ENCODE assay signal across 8 cellular contexts in genomic region chr3:128051837-128052766, GRCh38. TPM values are rescaled to one million over a fixed set of nuclear protein-coding genes. Genes with fewer than 3 reads are reported as not detected.
DNase-seq lines count a peak whose midpoint lies in the region; ATAC-seq and TF ChIP-seq lines count a peak whose summit lies in the region.

TSS of gene SEC61A1 (plus strand) at chr3:128052437. CDS start at chr3:128052553, 116 bp downstream.

- ATAC-seq in GM19023 (IDR thresholded peaks at IDR 0.05; ENCODE audit: unreplicated experiment) (peak; percentile 92), HG03280 (IDR thresholded peaks at IDR 0.05; ENCODE audit: unreplicated experiment) (peak; percentile 94), activated B cell treated with CpG ODN at 0.5 μM for 24 hours (ENCODE audit: low read depth) (peak; percentile 95)

- intact Hi-C loops in activated B cell treated with CpG ODN at 0.5 μM for 24 hours (cut with micrococcal nuclease), result loop anchor here (1.0 to 10.0 kb wide), 17 partner anchors 23 to 1577 kb away; partner anchors contain the start of genes ABTB1, CHCHD6, EEFSEC and HMCES
- intact Hi-C loops in spleen (cut with DNase I; ENCODE audit: low total_unique reads), result no loop called here

- peaks cover 41% of the 10 kb centered on the region for H3K36me3 Mint-ChIP-seq in activated B cell treated with CpG ODN at 0.5 μM for 24 hours (ENCODE audit: low read depth)

- peak within 1 kb of the TSS; percentile 87 to 98 (median 95) for H3K27ac ChIP-seq in spleen

- H3K27me3 Mint-ChIP-seq in activated B cell treated with CpG ODN at 0.5 μM for 24 hours, result no peaks in the 10 kb centered on the region

- no peaks in the 10 kb centered on the region for H3K9me3 ChIP-seq in spleen

- POLR2A ChIA-PET in activated B cell treated with CpG ODN at 0.5 μM for 24 hours (lab: Charles Lee), result interaction anchor here (0.6 to 3.3 kb wide), 6 partner anchors 68 to 1820 kb away, joined by 3 to 17 read pairs (median 4); partner anchors contain the start of genes EEFSEC, MCM2 and RUVBL1

- H3K36me3 ChIP-seq in spleen, result peaks cover 3 to 38% (median 18%) of the 10 kb centered on the region in 6 donors

- peak within 1 kb of the TSS; percentile 86 to 90 for H3K4me3 ChIP-seq in cardiac fibroblast (replicated peaks in 1 of 2; ENCODE audit: low read depth in 2 of 2, low read length in 2 of 2)
- H3K4me3 ChIP-seq in spleen, result peak within 1 kb of the TSS; percentile 79 to 98 (median 92)

- H3K27me3 ChIP-seq in spleen (replicated peaks in 1 of 7), result no peaks in the 10 kb centered on the region

- H3K27ac Mint-ChIP-seq in activated B cell treated with CpG ODN at 0.5 μM for 24 hours, result peak within 1 kb of the TSS; percentile 95

- peak within 1 kb of the TSS; percentile 96 for H3K4me3 Mint-ChIP-seq in activated B cell treated with CpG ODN at 0.5 μM for 24 hours

- H3K4me1 ChIP-seq in spleen, result peaks cover 21 to 54% (median 42%) of the 10 kb centered on the region in 6 donors

- 0 to 1% (median 0%) methylated on average over 69 to 111 of the region's 111 CpGs for WGBS in spleen, 5 donors

- CTCF ChIA-PET in activated B cell treated with CpG ODN at 0.5 μM for 24 hours (lab: Charles Lee), result interaction anchor here (0.5 kb wide), 1 partner anchor 762 kb away, joined by 3 read pairs; no protein-coding TSS in a partner anchor

- DNase-seq in AG08396 (ENCODE audit: low spot score) (peak; percentile 99), NCI-H345 (lab: John Stamatoyannopoulos, UW) (peak; percentile 92), activated B cell treated with CpG ODN at 0.5 μM for 24 hours (peak; percentile 97), cardiac fibroblast (ENCODE audit: low read depth in 2 of 2) (peak; percentile 94 to 96), inferior parietal cortex (ENCODE audit: extremely low spot score) (peak; percentile 90), spleen (peak; percentile 99)

- TF ChIP-seq CTCF in activated B cell treated with CpG ODN at 0.5 μM for 24 hours (IDR thresholded peaks at IDR 0.05) (no peak), cardiac fibroblast (IDR thresholded peaks at IDR 0.05; ENCODE audit: low read depth, low read length) (no peak), spleen (IDR thresholded peaks at IDR 0.05 in 8 of 11, conservative IDR thresholded peaks at IDR 0.05 in 3 of 11) (peak in 3 of 11 experiments; percentile 22 to 33 (median 23))

- H3K4me1 Mint-ChIP-seq in activated B cell treated with CpG ODN at 0.5 μM for 24 hours, result peaks cover 41% of the 10 kb centered on the region

- TF ChIP-seq POLR2A in spleen (IDR thresholded peaks at IDR 0.05), result peak in 2 of 3 donors; percentile 51 to 78

- no peaks in the 10 kb centered on the region for H3K9me3 Mint-ChIP-seq in activated B cell treated with CpG ODN at 0.5 μM for 24 hours

RNA-seq across cellular contexts. Expression of gene SEC61A1, which starts in this region (rescaled TPM):
- total RNA-seq in activated B cell treated with CpG ODN at 0.5 μM for 24 hours, result 83.2 and 84.0 TPM in 2 replicates
- total RNA-seq in spleen, result 100 to 1,000 TPM; 104 to 136 (median 122) TPM
- polyA plus RNA-seq in spleen, result 10 to 100 TPM; 49.0 to 66.0 (median 51.2) TPM

Comparison
In these comparisons a context has a peak if more than half of its experiments do, and no peak if none do; other contexts are left out.
1. Peak in every context shown above with its lines: DNase-seq, ATAC-seq, H3K4me3 ChIP-seq and H3K27ac ChIP-seq.